ENCODE assay signal across 15 cellular contexts in genomic region chr7:28705350-28705749, GRCh38.
DNase-seq lines count a peak whose midpoint lies in the region; ATAC-seq and TF ChIP-seq lines count a peak whose summit lies in the region.
"Had no signal": no experiment of that assay in that cellular context is flagged by ENCODE, and none has a peak within 500 bp of the region (broad histone marks: within the 10 kb centered on the region; RNA-seq: fewer than 3 reads in every experiment).

No MANE protein-coding gene starts in this region.

- CTCF ChIA-PET in RWPE1 (lab: Yijun Ruan, JAX) = interaction anchor here (0.6 kb wide), 1 partner anchor 512 kb away, joined by 3 read pairs; no protein-coding TSS in a partner anchor

- H3K27ac ChIP-seq in RWPE1 = no peak overlapping the region
- H3K27ac ChIP-seq: neural progenitor cell, SJCRH30 had no signal

- ATAC-seq in GM19023 (IDR thresholded peaks at IDR 0.05; ENCODE audit: unreplicated experiment) (peak; percentile 93), HG02571 (IDR thresholded peaks at IDR 0.05; ENCODE audit: unreplicated experiment) (peak; percentile 96), HG03342 (IDR thresholded peaks at IDR 0.05; ENCODE audit: unreplicated experiment) (peak; percentile 98)
- ATAC-seq: GM23338 had no signal

- no peak for DNase-seq in NCI-H1436 treated with DMSO at 0.1 percent for 48 hours (lab: John Stamatoyannopoulos, UW)
- DNase-seq in T-helper 2 cell = no peak
- no peak for DNase-seq in RWPE1 (ENCODE audit: low spot score)
- no peak for DNase-seq in NCI-H2029 treated with DMSO at 0.1 percent for 48 hours (lab: John Stamatoyannopoulos, UW)
- DNase-seq: activated CD4-positive, alpha-beta T cell treated with anti-CD3 and anti-CD28 coated beads for 48 hours; activated naive CD4-positive, alpha-beta T cell; DMS53; KG1; NCI-H2227 treated with DMSO at 0.1 percent for 48 hours; SJCRH30 had no signal

- POLR2A ChIA-PET in RWPE1 (lab: Yijun Ruan, JAX; ENCODE audit: low non-redundant PET) = no interaction called here

- TF ChIP-seq CTCF in RWPE1 (conservative IDR thresholded peaks at IDR 0.05; ENCODE audit: low read depth) = no peak
